1 cellular context compared by ENCODE assay signal in the genomic region with DNA sequence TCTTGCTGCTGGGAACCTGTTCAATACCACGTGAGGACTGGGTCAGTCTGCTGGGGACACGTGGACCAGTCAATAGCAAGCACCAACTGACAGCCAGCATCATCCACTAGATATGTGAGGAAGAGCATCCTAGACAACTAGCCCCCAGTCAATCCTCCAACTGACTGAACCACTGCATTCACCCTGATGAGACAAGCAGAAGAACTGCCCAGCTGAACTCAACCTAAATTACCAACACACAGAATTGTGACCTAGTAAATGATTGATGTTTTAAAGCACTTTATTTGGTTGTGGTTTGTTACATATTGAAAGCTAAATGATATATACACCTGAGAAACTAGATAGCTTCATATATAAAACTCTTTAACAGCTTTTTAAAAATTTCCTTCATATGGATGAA.
TF ChIP-seq lines count a peak whose summit lies in the region.

No MANE protein-coding gene starts in this region.

TF ChIP-seq in IMR-90, 13 proteins besides CTCF, POLR2A, EP300 and RAD21:
- TF ChIP-seq, protein P1, sequence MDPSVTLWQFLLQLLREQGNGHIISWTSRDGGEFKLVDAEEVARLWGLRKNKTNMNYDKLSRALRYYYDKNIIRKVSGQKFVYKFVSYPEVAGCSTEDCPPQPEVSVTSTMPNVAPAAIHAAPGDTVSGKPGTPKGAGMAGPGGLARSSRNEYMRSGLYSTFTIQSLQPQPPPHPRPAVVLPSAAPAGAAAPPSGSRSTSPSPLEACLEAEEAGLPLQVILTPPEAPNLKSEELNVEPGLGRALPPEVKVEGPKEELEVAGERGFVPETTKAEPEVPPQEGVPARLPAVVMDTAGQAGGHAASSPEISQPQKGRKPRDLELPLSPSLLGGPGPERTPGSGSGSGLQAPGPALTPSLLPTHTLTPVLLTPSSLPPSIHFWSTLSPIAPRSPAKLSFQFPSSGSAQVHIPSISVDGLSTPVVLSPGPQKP (IDR thresholded peaks at IDR 0.05; ENCODE audit: borderline replicate concordance, low read depth, low read length): no peak
- no peak for TF ChIP-seq MXI1 (IDR thresholded peaks at IDR 0.05; ENCODE audit: borderline replicate concordance, low read depth, low read length)
- no peak for TF ChIP-seq RFX5 (IDR thresholded peaks at IDR 0.05; ENCODE audit: low read depth, low read length)
- no peak for TF ChIP-seq MAFK (IDR thresholded peaks at IDR 0.05; ENCODE audit: low read depth, low read length)
- no peak for TF ChIP-seq FOS (IDR thresholded peaks at IDR 0.05; ENCODE audit: low read depth, low read length)
- TF ChIP-seq NFE2L2 (IDR thresholded peaks at IDR 0.05; ENCODE audit: low read depth, low read length): no peak
- TF ChIP-seq BHLHE40 (IDR thresholded peaks at IDR 0.05; ENCODE audit: low read depth, low read length): no peak
- TF ChIP-seq CHD1 (IDR thresholded peaks at IDR 0.05; ENCODE audit: low read depth, low read length): no peak
- no peak for TF ChIP-seq RCOR1 (IDR thresholded peaks at IDR 0.05; ENCODE audit: insufficient replicate concordance, low read length)
